9 cellular contexts compared by ENCODE assay signal in genomic region chr16:1057252-1057932, GRCh38. TPM values are rescaled to one million over a fixed set of nuclear protein-coding genes. Genes with fewer than 3 reads are reported as not detected.
A peak's percentile ranks its signal among the peaks of the same experiment; 100 is the strongest.
DNase-seq lines count a peak whose midpoint lies in the region; ATAC-seq and TF ChIP-seq lines count a peak whose summit lies in the region.
"Had no signal": no experiment of that assay in that cellular context is flagged by ENCODE, and none has a peak within 500 bp of the region (broad histone marks: within the 10 kb centered on the region; RNA-seq: fewer than 3 reads in every experiment).

No MANE protein-coding gene starts in this region.

- DNase-seq in HCT116 (ENCODE audit: low read depth, low spot score) (no peak), uterus (no peak)
- DNase-seq in activated CD4-positive, alpha-beta T cell treated with anti-CD3 and anti-CD28 coated beads, Interleukin-2, amount 10 ng/mL, durations not matched to agents 7 days and 5 days: peak; percentile 41
- peak; percentile 52 for DNase-seq in effector CD4-positive, alpha-beta T cell

- TF ChIP-seq POLR2A in HCT116 (IDR thresholded peaks at IDR 0.05; ENCODE audit: borderline replicate concordance, extremely low read depth, insufficient read depth, insufficient read length): no peak
- no peak for TF ChIP-seq POLR2A in uterus (IDR thresholded peaks at IDR 0.05)

- H3K4me1 Mint-ChIP-seq in activated CD4-positive, alpha-beta T cell treated with anti-CD3 and anti-CD28 coated beads, Interleukin-2, amount 10 ng/mL, durations not matched to agents 7 days and 5 days: no peaks in the 10 kb centered on the region

- H3K27me3 ChIP-seq in HCT116 (ENCODE audit: insufficient read depth, low read length) (no peaks in the 10 kb centered on the region), neutrophil (peaks cover 29% of the 10 kb centered on the region), uterus (no peaks in the 10 kb centered on the region)

- POLR2A ChIA-PET in HCT116 (lab: Charles Lee): interaction anchor here (0.6 to 1.1 kb wide), 4 partner anchors 15 to 136 kb away, joined by 3 to 6 read pairs (median 4); partner anchors contain the start of gene SSTR5
- POLR2A ChIA-PET in activated CD4-positive, alpha-beta T cell treated with anti-CD3 and anti-CD28 coated beads, Interleukin-2, amount 10 ng/mL, durations not matched to agents 7 days and 5 days (lab: Charles Lee): no interaction called here

- H3K9me3 ChIP-seq in HCT116 (ENCODE audit: control insufficient read depth in 1 of 2, insufficient read depth in 1 of 2, low read depth in 1 of 2, low read length in 2 of 2) (no peaks in the 10 kb centered on the region), neutrophil (no peaks in the 10 kb centered on the region), uterus (peaks cover 0 to 24% of the 10 kb centered on the region in 2 donors)

- no peaks in the 10 kb centered on the region for H4K20me1 ChIP-seq in HCT116 (ENCODE audit: insufficient read depth)

- no peaks in the 10 kb centered on the region for H3K27me3 Mint-ChIP-seq in activated CD4-positive, alpha-beta T cell treated with anti-CD3 and anti-CD28 coated beads, Interleukin-2, amount 10 ng/mL, durations not matched to agents 7 days and 5 days

- intact Hi-C loops in HCT116 (cut with micrococcal nuclease): loop anchor here (1.0 to 10.0 kb wide), 5 partner anchors 33 to 345 kb away; no protein-coding TSS in a partner anchor
- intact Hi-C loops in uterus (cut with DNase I; ENCODE audit: low total_unique reads): no loop called here

- no peak overlapping the region for H3K4me3 ChIP-seq in HCT116 (replicated peaks in 1 of 2; ENCODE audit: low read depth in 1 of 2, low read length in 2 of 2)
- H3K4me3 ChIP-seq in neutrophil (ENCODE audit: low read depth in 1 of 2, low read length in 1 of 2): no peak overlapping the region
- H3K4me3 ChIP-seq in uterus: no peak overlapping the region

- ATAC-seq in HCT116 (peak; percentile 84), HG03442 (IDR thresholded peaks at IDR 0.05; ENCODE audit: unreplicated experiment) (no peak), GM18909 (IDR thresholded peaks at IDR 0.05; ENCODE audit: poor library complexity, unreplicated experiment) (no peak)

- H2AFZ ChIP-seq in HCT116 (ENCODE audit: low read depth, low read length, poor library complexity, severe bottlenecking): no peak overlapping the region

- no peak overlapping the region for H3K9ac ChIP-seq in HCT116 (ENCODE audit: low read length)

- no peaks in the 10 kb centered on the region for H3K36me3 Mint-ChIP-seq in activated CD4-positive, alpha-beta T cell treated with anti-CD3 and anti-CD28 coated beads, Interleukin-2, amount 10 ng/mL, durations not matched to agents 7 days and 5 days (ENCODE audit: low read depth)

- H3K79me2 ChIP-seq in HCT116 (ENCODE audit: insufficient read depth, low read length): no peaks in the 10 kb centered on the region

- CTCF ChIA-PET in HCT116 (lab: Charles Lee): interaction anchor here (0.7 to 2.8 kb wide), 14 partner anchors 9 to 362 kb away, joined by 3 to 18 read pairs (median 5); partner anchors contain the start of gene ANTKMT
- CTCF ChIA-PET in activated CD4-positive, alpha-beta T cell treated with anti-CD3 and anti-CD28 coated beads, Interleukin-2, amount 10 ng/mL, durations not matched to agents 7 days and 5 days (lab: Charles Lee): interaction anchor here (0.6 to 1.7 kb wide), 6 partner anchors 9 to 164 kb away, joined by 3 to 6 read pairs (median 3); no protein-coding TSS in a partner anchor

- no peaks in the 10 kb centered on the region for H3K9me2 ChIP-seq in HCT116 (ENCODE audit: insufficient read depth)

- peak; percentile 99 for TF ChIP-seq RAD21 in HCT116 (IDR thresholded peaks at IDR 0.05; ENCODE audit: low read depth)

- RAD21 ChIA-PET in HCT116 (lab: Charles Lee; ENCODE audit: low non-redundant PET in 1 of 2, low total read pairs in 2 of 2, uncharacterized antibody in 2 of 2, unreplicated experiment in 2 of 2): interaction anchor here (0.7 to 1.6 kb wide), 14 partner anchors 9 to 137 kb away, joined by 3 to 7 read pairs (median 3); no protein-coding TSS in a partner anchor

- H3K36me3 ChIP-seq in HCT116 (ENCODE audit: control insufficient read depth in 1 of 2, insufficient read depth in 2 of 2, low read length in 2 of 2) (no peaks in the 10 kb centered on the region), neutrophil (no peaks in the 10 kb centered on the region), uterus (no peaks in the 10 kb centered on the region)

- H3K27ac ChIP-seq in 22Rv1 (no peak overlapping the region), HCT116 (ENCODE audit: low read depth, low read length) (no peak overlapping the region), neutrophil (no peak overlapping the region), uterus (no peak overlapping the region)

- no TSS peak for BruUV-seq in HCT116 (replicated peaks; lab: Mats Ljungman, UMichigan)

- peak overlapping the region; percentile 35 for H3K4me2 ChIP-seq in HCT116 (ENCODE audit: low read length)

- H3K4me3 Mint-ChIP-seq in activated CD4-positive, alpha-beta T cell treated with anti-CD3 and anti-CD28 coated beads, Interleukin-2, amount 10 ng/mL, durations not matched to agents 7 days and 5 days: no peak overlapping the region
- H3K4me3 Mint-ChIP-seq: dendritic cell treated with granulocyte-macrophage colony-stimulating factor and Interleukin-4, amounts not matched to agents 40 ng/mL and 50 ng/mL, for 4 days had no signal

- H3K9me3 Mint-ChIP-seq in activated CD4-positive, alpha-beta T cell treated with anti-CD3 and anti-CD28 coated beads, Interleukin-2, amount 10 ng/mL, durations not matched to agents 7 days and 5 days: peaks cover 5% of the 10 kb centered on the region

- TF ChIP-seq CTCF in 22Rv1 (IDR thresholded peaks at IDR 0.05) (peak; percentile 87), HCT116 (IDR thresholded peaks at IDR 0.05 in 2 of 3, conservative IDR thresholded peaks at IDR 0.05 in 1 of 3; ENCODE audit: borderline replicate concordance in 1 of 3, insufficient read depth in 1 of 3, low read depth in 2 of 3, low read length in 2 of 3) (peak; percentile 82 to 96 (median 94)), neutrophil (IDR thresholded peaks at IDR 0.05) (peak; percentile 32), uterus (IDR thresholded peaks at IDR 0.05) (peak in 3 of 4 experiments; percentile 39 to 62 (median 53))

- H3K27ac Mint-ChIP-seq in activated CD4-positive, alpha-beta T cell treated with anti-CD3 and anti-CD28 coated beads, Interleukin-2, amount 10 ng/mL, durations not matched to agents 7 days and 5 days: no peak overlapping the region
- H3K27ac Mint-ChIP-seq: dendritic cell treated with granulocyte-macrophage colony-stimulating factor and Interleukin-4, amounts not matched to agents 40 ng/mL and 50 ng/mL, for 4 days had no signal

- peaks cover 6 to 22% of the 10 kb centered on the region in 2 experiments; a peak in 3 of 4 replicates for H3K4me1 ChIP-seq in HCT116 (ENCODE audit: control insufficient read depth in 1 of 2, insufficient read depth in 2 of 2, low read length in 2 of 2)
- H3K4me1 ChIP-seq in neutrophil (ENCODE audit: control insufficient read depth in 1 of 2, insufficient read depth in 1 of 2, low read depth in 1 of 2, low read length in 1 of 2): no peaks in the 10 kb centered on the region
- no peaks in the 10 kb centered on the region for H3K4me1 ChIP-seq in uterus

TF ChIP-seq in HCT116, 20 proteins besides CTCF, POLR2A, EP300 and RAD21:
- TF ChIP-seq TCF7L2 (IDR thresholded peaks at IDR 0.05; ENCODE audit: borderline replicate concordance, extremely low read depth, insufficient read depth, insufficient read length) (peak; percentile 57), EGR1 (IDR thresholded peaks at IDR 0.05; ENCODE audit: low read depth) (no peak)

RNA-seq across cellular contexts. Expression of gene SSTR5, which starts 15.2 kb away (rescaled TPM):
- total RNA-seq in HCT116 (2021; ENCODE audit: unreplicated experiment) (7.2 TPM), uterus (not detected)
- 6.1 and 6.2 TPM in 2 replicates for polyA plus RNA-seq in HCT116 (2012)
- total RNA-seq in activated CD4-positive, alpha-beta T cell treated with anti-CD3 and anti-CD28 coated beads, Interleukin-2, amount 10 ng/mL, durations not matched to agents 7 days and 5 days: not detected

RNA-seq across cellular contexts. Expression of gene C1QTNF8, which starts 38.7 kb away (rescaled TPM):
- total RNA-seq in HCT116 (2021; ENCODE audit: unreplicated experiment) (0.27 TPM), uterus (not detected)
- polyA plus RNA-seq in HCT116 (2012): 0.09 and 0.16 TPM in 2 replicates
- total RNA-seq in activated CD4-positive, alpha-beta T cell treated with anti-CD3 and anti-CD28 coated beads, Interleukin-2, amount 10 ng/mL, durations not matched to agents 7 days and 5 days: not detected

Comparison
In these comparisons a context has a peak if more than half of its experiments do, and no peak if none do; other contexts are left out.
1. CTCF ChIP-seq: peak in every context shown above with its lines; median percentile 94 in HCT116; 87 in 22Rv1; 53 in uterus; 32 in neutrophil.
2. DNase-seq: peak in activated CD4-positive, alpha-beta T cell treated with anti-CD3 and anti-CD28 coated beads, Interleukin-2, amount 10 ng/mL, durations not matched to agents 7 days and 5 days (single experiment) and effector CD4-positive, alpha-beta T cell (single experiment); none in HCT116 (single experiment) and uterus (0 of 2).